In genomic region chr10:98293550-98294269, GRCh38 we compare ENCODE assay signal across 16 cellular contexts. TPM values are rescaled to one million over a fixed set of nuclear protein-coding genes. Genes with fewer than 3 reads are reported as not detected.
A peak's percentile ranks its signal among the peaks of the same experiment; 100 is the strongest.
DNase-seq lines count a peak whose midpoint lies in the region; ATAC-seq and TF ChIP-seq lines count a peak whose summit lies in the region.
"Had no signal": no experiment of that assay in that cellular context is flagged by ENCODE, and none has a peak within 500 bp of the region (broad histone marks: within the 10 kb centered on the region; RNA-seq: fewer than 3 reads in every experiment).

No MANE protein-coding gene starts in this region.

- H3K36me3 ChIP-seq in lower lobe of right lung = no peaks in the 10 kb centered on the region
- H3K36me3 ChIP-seq: cardiac muscle cell, SJSA1, vagina had no signal

- DNase-seq in AG10803 (ENCODE audit: low read depth) (peak; percentile 48), astrocyte of the spinal cord (ENCODE audit: low read depth, low spot score) (peak; percentile 43), lower lobe of right lung (no peak), T1000 (lab: John Stamatoyannopoulos, UW) (no peak), epidermal melanocyte (ENCODE audit: insufficient read length, low spot score) (no peak), NCI-H146 treated with DMSO at 0.1 percent for 48 hours (lab: John Stamatoyannopoulos, UW; ENCODE audit: unreplicated experiment) (no peak), posterior vena cava (ENCODE audit: low spot score) (no peak)
- DNase-seq in Jurkat, Clone E6-1 (ENCODE audit: low read depth, low spot score) = peak; percentile 20
- DNase-seq: activated naive CD4-positive, alpha-beta T cell; MM.1S; NCI-H524 treated with DMSO at 0.1 percent for 48 hours; stimulated activated CD4-positive, alpha-beta T cell treated with anti-CD3 and anti-CD28 coated beads, Interleukin-15, amount 100 ng/mL, for 24 hours had no signal

- H3K9me3 ChIP-seq in lower lobe of right lung = no peaks in the 10 kb centered on the region
- H3K9me3 ChIP-seq: SJSA1, vagina had no signal

- TF ChIP-seq CTCF in AG10803 (conservative IDR thresholded peaks at IDR 0.05; ENCODE audit: low read length) (no peak), astrocyte of the spinal cord (IDR thresholded peaks at IDR 0.05; ENCODE audit: low read depth, low read length) (no peak), lower lobe of right lung (IDR thresholded peaks at IDR 0.05) (no peak)

- intact Hi-C loops in lower lobe of right lung (cut with DNase I) (no loop called here), posterior vena cava (cut with DNase I) (loop anchor here in 1 of 2 donors (5.0 kb wide), 1 partner anchor 766 kb away; no protein-coding TSS in a partner anchor)

- H3K4me3 ChIP-seq in AG10803 (ENCODE audit: low read length) = no peak overlapping the region
- H3K4me3 ChIP-seq in Jurkat, Clone E6-1 (ENCODE audit: low read length) = no peak overlapping the region
- H3K4me3 ChIP-seq in astrocyte of the spinal cord (ENCODE audit: low read depth, low read length) = no peak overlapping the region
- H3K4me3 ChIP-seq in lower lobe of right lung = no peak overlapping the region
- H3K4me3 ChIP-seq: cardiac muscle cell, GM12878, SJSA1, vagina had no signal

- H3K4me1 ChIP-seq in lower lobe of right lung = peaks cover 9% of the 10 kb centered on the region
- H3K4me1 ChIP-seq: SJSA1 had no signal

- in situ Hi-C loops in astrocyte of the spinal cord (cut with HindIII; ENCODE audit: low sequenced_read_pairs) = no loop called here

- no peaks in the 10 kb centered on the region for H3K27me3 ChIP-seq in lower lobe of right lung (ENCODE audit: low read depth)
- H3K27me3 ChIP-seq: cardiac muscle cell, SJSA1, vagina had no signal

- H3K27ac ChIP-seq in lower lobe of right lung = no peak overlapping the region
- H3K27ac ChIP-seq: cardiac muscle cell, SJSA1, vagina had no signal

- ATAC-seq in lower lobe of right lung = peak; percentile 11 to 12
- ATAC-seq: GM12878 had no signal

RNA-seq across cellular contexts. Expression of gene LOXL4, which starts 25.7 kb away (rescaled TPM):
- not detected for polyA plus RNA-seq in Jurkat, Clone E6-1 (2012; ENCODE audit: insufficient read depth, insufficient read length)
- 4.5 TPM for total RNA-seq in lower lobe of right lung
- total RNA-seq in posterior vena cava = 10 to 100 TPM in 1 of 2 donors, 1 to 10 TPM in 1; 7.6 to 10.9 TPM

Comparison
In these comparisons a context has a peak if more than half of its experiments do, and no peak if none do; other contexts are left out.
1. DNase-seq: peak in AG10803 (single experiment), Jurkat, Clone E6-1 (single experiment) and astrocyte of the spinal cord (single experiment); none in lower lobe of right lung (single experiment), T1000 (single experiment), epidermal melanocyte (single experiment), NCI-H146 treated with DMSO at 0.1 percent for 48 hours (single experiment) and posterior vena cava (single experiment).